ENCODE assay signal across 16 cellular contexts in the genomic region with DNA sequence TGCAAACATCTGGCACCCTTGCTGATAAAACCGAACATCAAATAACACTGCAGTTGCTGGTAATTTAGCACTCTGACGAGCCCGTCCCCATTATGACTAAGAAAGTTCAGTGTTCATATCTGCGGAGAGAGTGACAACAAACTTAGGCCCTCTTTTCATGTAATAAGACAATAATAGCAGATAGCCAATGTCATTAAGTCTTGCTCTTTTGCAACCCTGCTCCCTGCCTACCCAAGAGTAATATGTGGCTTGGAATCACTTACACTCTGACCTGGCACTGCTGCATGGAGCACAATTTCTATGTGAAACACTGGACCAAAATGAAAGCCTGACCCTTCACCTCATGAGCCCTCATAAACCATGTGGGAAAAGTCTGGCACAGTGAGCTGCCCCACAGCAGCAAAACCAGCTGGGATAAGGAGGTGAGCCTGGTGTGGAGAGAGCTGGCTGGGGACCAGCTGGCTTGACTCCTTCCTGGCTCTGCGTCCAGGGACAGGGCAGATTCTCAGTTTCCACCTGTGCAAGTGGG.
DNase-seq lines count a peak whose midpoint lies in the region; ATAC-seq and TF ChIP-seq lines count a peak whose summit lies in the region.
"Had no signal": no experiment of that assay in that cellular context is flagged by ENCODE, and none has a peak within 500 bp of the region (broad histone marks: within the 10 kb centered on the region; RNA-seq: fewer than 3 reads in every experiment).

No MANE protein-coding gene starts in this region.

- TF ChIP-seq CTCF in body of pancreas (IDR thresholded peaks at IDR 0.05), result no peak
- TF ChIP-seq CTCF in stomach (IDR thresholded peaks at IDR 0.05), result no peak

- H3K36me3 ChIP-seq in body of pancreas (replicated peaks in 1 of 2; ENCODE audit: insufficient read depth in 1 of 2, low read depth in 2 of 2) (no peaks in the 10 kb centered on the region), stomach (peaks cover 15 to 46% (median 28%) of the 10 kb centered on the region in 4 donors), HAP-1 (replicated peaks) (no peaks in the 10 kb centered on the region)
- H3K36me3 ChIP-seq: uterus had no signal

- in situ Hi-C loops in HAP-1 (cut with MboI; ENCODE audit: low sequenced_read_pairs), result no loop called here

- H3K4me1 ChIP-seq in body of pancreas, result peaks cover 42% of the 10 kb centered on the region
- H3K4me1 ChIP-seq in right cardiac atrium (ENCODE audit: control insufficient read depth, insufficient read depth, low read length), result peaks cover 21% of the 10 kb centered on the region
- H3K4me1 ChIP-seq in stomach, result peaks cover 22 to 61% (median 37%) of the 10 kb centered on the region in 4 donors
- no peaks in the 10 kb centered on the region for H3K4me1 ChIP-seq in HAP-1
- H3K4me1 ChIP-seq: uterus had no signal

- peak; percentile 66 for DNase-seq in M059J (ENCODE audit: low read depth)
- DNase-seq in body of pancreas, result peak; percentile 85 to 96 (median 89)
- DNase-seq in right cardiac atrium, result peak; percentile 61 to 89 (median 87)
- DNase-seq in stomach, result peak; percentile 92
- no peak for DNase-seq in activated T-cell treated with anti-CD3 and anti-CD28 coated beads, Interleukin-2, amount 50 U/mL, for 4 hours
- no peak for DNase-seq in HAP-1 (ENCODE audit: low spot score in 2 of 2)
- no peak for DNase-seq in GF-D8 (lab: John Stamatoyannopoulos, UW)
- DNase-seq in NCI-H345 treated with DMSO at 0.1 percent for 48 hours (lab: John Stamatoyannopoulos, UW; ENCODE audit: unreplicated experiment), result no peak
- DNase-seq: activated effector memory CD4-positive, alpha-beta T cell treated with Interleukin-2 at 50 U/mL for 16 hours; CD4-positive, alpha-beta memory T cell; GOT3; NCI-H82; uterus had no signal

- peaks cover 4% of the 10 kb centered on the region for H3K9me3 Mint-ChIP-seq in activated T-cell treated with anti-CD3 and anti-CD28 coated beads, Interleukin-2, amount 50 U/mL, for 4 hours

- TF ChIP-seq EP300 in stomach (IDR thresholded peaks at IDR 0.05), result no peak

- H3K27ac ChIP-seq in body of pancreas (peak overlapping the region; percentile 55 to 73 (median 68)), right cardiac atrium (ENCODE audit: low read length) (peak overlapping the region; percentile 79), stomach (peak overlapping the region; percentile 39 to 65 (median 49))
- H3K27ac ChIP-seq: coronary artery, KMS-11, SK-N-MC, uterus had no signal

- ATAC-seq in body of pancreas, result peak; percentile 93
- ATAC-seq in right cardiac atrium, result peak; percentile 79 to 82
- no peak for ATAC-seq in activated T-cell treated with anti-CD3 and anti-CD28 coated beads, Interleukin-2, amount 50 U/mL, for 4 hours

- 19% methylated on average over 5 of the region's 5 CpGs for WGBS in body of pancreas, 2 donors
- 48% methylated on average over 5 of the region's 5 CpGs for WGBS in right cardiac atrium
- 29 to 46% (median 36%) methylated on average over 5 of the region's 5 CpGs for WGBS in stomach, 5 donors

- no peak overlapping the region for H3K4me3 Mint-ChIP-seq in activated T-cell treated with anti-CD3 and anti-CD28 coated beads, Interleukin-2, amount 50 U/mL, for 4 hours
- H3K4me3 Mint-ChIP-seq: CD4-positive, alpha-beta memory T cell had no signal

- H3K9me3 ChIP-seq in body of pancreas (no peaks in the 10 kb centered on the region), right cardiac atrium (ENCODE audit: control insufficient read depth, low read length) (no peaks in the 10 kb centered on the region), stomach (no peaks in the 10 kb centered on the region), HAP-1 (no peaks in the 10 kb centered on the region)
- H3K9me3 ChIP-seq: uterus had no signal

- H3K4me3 ChIP-seq in body of pancreas, result no peak overlapping the region
- no peak overlapping the region for H3K4me3 ChIP-seq in right cardiac atrium (ENCODE audit: low read length)
- no peak overlapping the region for H3K4me3 ChIP-seq in stomach
- no peak overlapping the region for H3K4me3 ChIP-seq in HAP-1
- H3K4me3 ChIP-seq: coronary artery, SK-N-MC, uterus had no signal

- H3K27me3 ChIP-seq in body of pancreas (no peaks in the 10 kb centered on the region), right cardiac atrium (ENCODE audit: control insufficient read depth, insufficient read depth) (no peaks in the 10 kb centered on the region), stomach (no peaks in the 10 kb centered on the region), HAP-1 (ENCODE audit: low read depth) (no peaks in the 10 kb centered on the region)
- H3K27me3 ChIP-seq: uterus had no signal

- H3K36me3 Mint-ChIP-seq in activated T-cell treated with anti-CD3 and anti-CD28 coated beads, Interleukin-2, amount 50 U/mL, for 4 hours (ENCODE audit: insufficient read depth), result peaks cover 35% of the 10 kb centered on the region

- intact Hi-C loops in body of pancreas (cut with DNase I) (no loop called here), right cardiac atrium (cut with DNase I) (no loop called here), stomach (cut with DNase I; ENCODE audit: low total_unique reads) (no loop called here)

- H3K27me3 Mint-ChIP-seq in activated T-cell treated with anti-CD3 and anti-CD28 coated beads, Interleukin-2, amount 50 U/mL, for 4 hours (ENCODE audit: low read depth), result no peaks in the 10 kb centered on the region
- H3K27me3 Mint-ChIP-seq: CD4-positive, alpha-beta memory T cell had no signal

- H3K4me1 Mint-ChIP-seq in activated T-cell treated with anti-CD3 and anti-CD28 coated beads, Interleukin-2, amount 50 U/mL, for 4 hours (ENCODE audit: low read depth), result peaks cover 16% of the 10 kb centered on the region

- TF ChIP-seq POLR2A in body of pancreas (IDR thresholded peaks at IDR 0.05), result no peak
- TF ChIP-seq POLR2A in stomach (IDR thresholded peaks at IDR 0.05), result no peak

Comparison
In these comparisons a context has a peak if more than half of its experiments do, and no peak if none do; other contexts are left out.
1. DNase-seq: peak in M059J (single experiment), body of pancreas (4 of 4), right cardiac atrium (3 of 3) and stomach (single experiment); none in activated T-cell treated with anti-CD3 and anti-CD28 coated beads, Interleukin-2, amount 50 U/mL, for 4 hours (single experiment), HAP-1 (0 of 2), GF-D8 (single experiment) and NCI-H345 treated with DMSO at 0.1 percent for 48 hours (single experiment).
2. ATAC-seq: peak in body of pancreas (single experiment) and right cardiac atrium (2 of 2); none in activated T-cell treated with anti-CD3 and anti-CD28 coated beads, Interleukin-2, amount 50 U/mL, for 4 hours (0 of 2).
3. Peak in every context shown above with its lines, with median percentiles within 50 percentile points of each other: H3K27ac ChIP-seq.